35 cellular contexts compared by ENCODE assay signal in genomic region chr20:58466309-58466708, GRCh38. TPM values are rescaled to one million over a fixed set of nuclear protein-coding genes. Genes with fewer than 3 reads are reported as not detected.
"Had no signal": no experiment of that assay in that cellular context is flagged by ENCODE, and none has a peak within 500 bp of the region (broad histone marks: within the 10 kb centered on the region; RNA-seq: fewer than 3 reads in every experiment).

No MANE protein-coding gene starts in this region.

- H3K4me3 Mint-ChIP-seq: activated CD4-positive, alpha-beta memory T cell treated with anti-CD3 and anti-CD28 coated beads for 36 hours; activated CD4-positive, alpha-beta T cell treated with anti-CD3 and anti-CD28 coated beads for 36 hours; activated CD4-positive, alpha-beta T cell treated with anti-CD3 and anti-CD28 coated beads, Interleukin-2, amount 10 ng/mL, durations not matched to agents 24 days and 14 days; activated CD8-positive, alpha-beta memory T cell treated with anti-CD3 and anti-CD28 coated beads, Interleukin-2, amount 10 ng/mL, durations not matched to agents 7 days and 5 days; activated CD8-positive, alpha-beta T cell treated with anti-CD3 and anti-CD28 coated beads, Interleukin-2, amount 10 ng/mL, durations not matched to agents 7 days and 5 days; activated naive CD4-positive, alpha-beta T cell treated with anti-CD3 and anti-CD28 coated beads for 36 hours; activated naive CD4-positive, alpha-beta T cell treated with anti-CD3 and anti-CD28 coated beads, Interleukin-2, amount 50 U/mL, for 24 hours; activated naive CD8-positive, alpha-beta T cell treated with anti-CD3 and anti-CD28 coated beads for 36 hours; activated naive CD8-positive, alpha-beta T cell treated with anti-CD3 and anti-CD28 coated beads, Interleukin-2, amount 50 U/mL, for 24 hours; activated T-helper 1 cell treated with anti-CD3 and anti-CD28 coated beads, Interleukin-12 subunit alpha, Interleukin-12 subunit beta, Interleukin-2, Interleukin-4 antibody, amounts not matched to agents 30 ng/mL and 10 ng/mL and 1 ng/mL, durations not matched to agents 14 hours and 24 hours and 36 hours; brain had no signal

- H3K4me3 ChIP-seq: adrenal gland, ascending aorta, breast epithelium, cardiac muscle cell, colonic mucosa, esophagus muscularis mucosa, gastrocnemius medialis, heart right ventricle had no signal

- H3K4me1 Mint-ChIP-seq: activated CD4-positive, alpha-beta T cell treated with anti-CD3 and anti-CD28 coated beads for 36 hours; activated CD4-positive, alpha-beta T cell treated with anti-CD3 and anti-CD28 coated beads, Interleukin-2, amount 10 ng/mL, durations not matched to agents 24 days and 14 days; activated CD8-positive, alpha-beta memory T cell treated with anti-CD3 and anti-CD28 coated beads, Interleukin-2, amount 10 ng/mL, durations not matched to agents 7 days and 5 days; activated naive CD4-positive, alpha-beta T cell treated with anti-CD3 and anti-CD28 coated beads, Interleukin-2, amount 50 U/mL, for 24 hours; activated naive CD8-positive, alpha-beta T cell treated with anti-CD3 and anti-CD28 coated beads for 36 hours; activated naive CD8-positive, alpha-beta T cell treated with anti-CD3 and anti-CD28 coated beads, Interleukin-2, amount 50 U/mL, for 24 hours had no signal

- DNase-seq: activated CD4-positive, alpha-beta memory T cell treated with anti-CD3 and anti-CD28 coated beads for 36 hours; activated CD4-positive, alpha-beta T cell treated with anti-CD3 and anti-CD28 coated beads for 36 hours; activated CD4-positive, alpha-beta T cell treated with anti-CD3 and anti-CD28 coated beads, Interleukin-2, amount 10 ng/mL, durations not matched to agents 24 days and 14 days; activated CD4-positive, CD25-positive, alpha-beta regulatory T cell; activated CD4-positive, CD25-positive, alpha-beta regulatory T cell treated with anti-CD3 and anti-CD28 coated beads, Interleukin-2, amount 50 U/mL, for 72 hours; activated CD8-positive, alpha-beta memory T cell treated with anti-CD3 and anti-CD28 coated beads, Interleukin-2, amount 10 ng/mL, durations not matched to agents 7 days and 5 days; activated CD8-positive, alpha-beta memory T cell treated with anti-CD3 and anti-CD28 coated beads, Interleukin-2, amount 50 U/mL, for 4 hours; activated CD8-positive, alpha-beta T cell treated with anti-CD3 and anti-CD28 coated beads, Interleukin-2, amount 10 ng/mL, durations not matched to agents 7 days and 5 days; activated effector memory CD4-positive, alpha-beta T cell treated with anti-CD3 and anti-CD28 coated beads, Interleukin-2, amount 50 U/mL, for 16 hours; activated naive CD4-positive, alpha-beta T cell treated with anti-CD3 and anti-CD28 coated beads for 36 hours; activated naive CD8-positive, alpha-beta T cell treated with anti-CD3 and anti-CD28 coated beads for 36 hours; activated naive CD8-positive, alpha-beta T cell treated with anti-CD3 and anti-CD28 coated beads, Interleukin-2, amount 50 U/mL, for 24 hours; activated T-cell treated with anti-CD3 and anti-CD28 coated beads, Interleukin-2, amount 50 U/mL, for 1 hour; activated T-cell treated with anti-CD3 and anti-CD28 coated beads, Interleukin-2, amount 50 U/mL, for 48 hours; adrenal gland; central memory CD4-positive, alpha-beta T cell; cerebellar nuclear complex; colonic mucosa; effector memory CD4-positive, alpha-beta T cell; erythroblast; foreskin keratinocyte; gastrocnemius medialis; heart right ventricle; T-helper 2 cell had no signal

- ATAC-seq: activated CD4-positive, alpha-beta T cell treated with anti-CD3 and anti-CD28 coated beads for 36 hours; activated CD8-positive, alpha-beta memory T cell treated with anti-CD3 and anti-CD28 coated beads, Interleukin-2, amount 10 ng/mL, durations not matched to agents 7 days and 5 days; activated CD8-positive, alpha-beta T cell treated with anti-CD3 and anti-CD28 coated beads, Interleukin-2, amount 10 ng/mL, durations not matched to agents 7 days and 5 days; activated naive CD8-positive, alpha-beta T cell treated with anti-CD3 and anti-CD28 coated beads, Interleukin-2, amount 50 U/mL, for 24 hours; gastrocnemius medialis; heart right ventricle had no signal

- H3K27me3 Mint-ChIP-seq: activated CD4-positive, alpha-beta memory T cell treated with anti-CD3 and anti-CD28 coated beads for 36 hours; activated CD4-positive, alpha-beta T cell treated with anti-CD3 and anti-CD28 coated beads, Interleukin-2, amount 10 ng/mL, durations not matched to agents 24 days and 14 days; activated naive CD4-positive, alpha-beta T cell treated with anti-CD3 and anti-CD28 coated beads, Interleukin-2, amount 50 U/mL, for 24 hours; activated naive CD8-positive, alpha-beta T cell treated with anti-CD3 and anti-CD28 coated beads for 36 hours; brain had no signal

- H3K4me1 ChIP-seq: adrenal gland, ascending aorta, breast epithelium, colonic mucosa, gastrocnemius medialis had no signal

- H3K27ac ChIP-seq: adrenal gland, ascending aorta, breast epithelium, cardiac muscle cell, colonic mucosa, esophagus muscularis mucosa, foreskin keratinocyte, gastrocnemius medialis, heart right ventricle had no signal

- H3K27ac Mint-ChIP-seq: activated CD4-positive, alpha-beta memory T cell treated with anti-CD3 and anti-CD28 coated beads for 36 hours; activated CD4-positive, alpha-beta T cell treated with anti-CD3 and anti-CD28 coated beads for 36 hours; activated CD4-positive, alpha-beta T cell treated with anti-CD3 and anti-CD28 coated beads, Interleukin-2, amount 10 ng/mL, durations not matched to agents 24 days and 14 days; activated CD8-positive, alpha-beta memory T cell treated with anti-CD3 and anti-CD28 coated beads, Interleukin-2, amount 10 ng/mL, durations not matched to agents 7 days and 5 days; activated CD8-positive, alpha-beta T cell treated with anti-CD3 and anti-CD28 coated beads, Interleukin-2, amount 10 ng/mL, durations not matched to agents 7 days and 5 days; activated naive CD4-positive, alpha-beta T cell treated with anti-CD3 and anti-CD28 coated beads for 36 hours; activated naive CD4-positive, alpha-beta T cell treated with anti-CD3 and anti-CD28 coated beads, Interleukin-2, amount 50 U/mL, for 24 hours; activated naive CD8-positive, alpha-beta T cell treated with anti-CD3 and anti-CD28 coated beads for 36 hours; activated naive CD8-positive, alpha-beta T cell treated with anti-CD3 and anti-CD28 coated beads, Interleukin-2, amount 50 U/mL, for 24 hours; activated T-helper 1 cell treated with anti-CD3 and anti-CD28 coated beads, Interleukin-12 subunit alpha, Interleukin-12 subunit beta, Interleukin-2, Interleukin-4 antibody, amounts not matched to agents 30 ng/mL and 10 ng/mL and 1 ng/mL, durations not matched to agents 14 hours and 24 hours and 36 hours; activated T-helper 2 cell treated with anti-CD3 and anti-CD28 coated beads, Interferon-gamma antibody, Interleukin-2, Interleukin-4, amounts not matched to agents 10 μg/mL and 5 μg/mL and 100 μg/mL, durations not matched to agents 14 hours and 24 hours and 36 hours; brain had no signal

- H3K27me3 ChIP-seq: adrenal gland, ascending aorta, breast epithelium, cardiac muscle cell, colonic mucosa, esophagus muscularis mucosa, foreskin keratinocyte, gastrocnemius medialis had no signal

- H3K9me3 ChIP-seq: adrenal gland, ascending aorta, breast epithelium, colonic mucosa, esophagus muscularis mucosa, gastrocnemius medialis had no signal

- H3K9me3 Mint-ChIP-seq: activated CD4-positive, alpha-beta memory T cell treated with anti-CD3 and anti-CD28 coated beads for 36 hours; activated CD4-positive, alpha-beta T cell treated with anti-CD3 and anti-CD28 coated beads, Interleukin-2, amount 10 ng/mL, durations not matched to agents 24 days and 14 days; activated naive CD4-positive, alpha-beta T cell treated with anti-CD3 and anti-CD28 coated beads for 36 hours; activated naive CD4-positive, alpha-beta T cell treated with anti-CD3 and anti-CD28 coated beads, Interleukin-2, amount 50 U/mL, for 24 hours; activated naive CD8-positive, alpha-beta T cell treated with anti-CD3 and anti-CD28 coated beads for 36 hours; activated naive CD8-positive, alpha-beta T cell treated with anti-CD3 and anti-CD28 coated beads, Interleukin-2, amount 50 U/mL, for 24 hours; activated T-helper 1 cell treated with anti-CD3 and anti-CD28 coated beads, Interleukin-12 subunit alpha, Interleukin-12 subunit beta, Interleukin-2, Interleukin-4 antibody, amounts not matched to agents 30 ng/mL and 10 ng/mL and 1 ng/mL, durations not matched to agents 14 hours and 24 hours and 36 hours; activated T-helper 2 cell treated with anti-CD3 and anti-CD28 coated beads, Interferon-gamma antibody, Interleukin-2, Interleukin-4, amounts not matched to agents 10 μg/mL and 5 μg/mL and 100 μg/mL, durations not matched to agents 14 hours and 24 hours and 36 hours had no signal

- H3K36me3 ChIP-seq: adrenal gland, breast epithelium, cardiac muscle cell, colonic mucosa, esophagus muscularis mucosa, gastrocnemius medialis, heart right ventricle had no signal

- H3K36me3 Mint-ChIP-seq: activated CD4-positive, alpha-beta memory T cell treated with anti-CD3 and anti-CD28 coated beads for 36 hours; activated CD8-positive, alpha-beta memory T cell treated with anti-CD3 and anti-CD28 coated beads, Interleukin-2, amount 10 ng/mL, durations not matched to agents 7 days and 5 days; activated naive CD4-positive, alpha-beta T cell treated with anti-CD3 and anti-CD28 coated beads, Interleukin-2, amount 50 U/mL, for 24 hours; activated naive CD8-positive, alpha-beta T cell treated with anti-CD3 and anti-CD28 coated beads for 36 hours; brain had no signal

RNA-seq across cellular contexts. Expression of gene APCDD1L, which starts 48.9 kb away (rescaled TPM):
- total RNA-seq: activated CD4-positive, alpha-beta memory T cell treated with anti-CD3 and anti-CD28 coated beads for 36 hours; activated CD4-positive, alpha-beta T cell treated with anti-CD3 and anti-CD28 coated beads for 36 hours; activated CD4-positive, alpha-beta T cell treated with anti-CD3 and anti-CD28 coated beads, Interleukin-2, amount 10 ng/mL, durations not matched to agents 24 days and 14 days; activated CD8-positive, alpha-beta memory T cell treated with anti-CD3 and anti-CD28 coated beads for 36 hours; activated CD8-positive, alpha-beta memory T cell treated with anti-CD3 and anti-CD28 coated beads, Interleukin-2, amount 10 ng/mL, durations not matched to agents 7 days and 5 days; activated CD8-positive, alpha-beta T cell treated with anti-CD3 and anti-CD28 coated beads, Interleukin-2, amount 10 ng/mL, durations not matched to agents 7 days and 5 days; activated naive CD4-positive, alpha-beta T cell treated with anti-CD3 and anti-CD28 coated beads for 36 hours; activated naive CD8-positive, alpha-beta T cell treated with anti-CD3 and anti-CD28 coated beads for 36 hours; activated T-helper 1 cell treated with anti-CD3 and anti-CD28 coated beads, Interleukin-12 subunit alpha, Interleukin-12 subunit beta, Interleukin-2, Interleukin-4 antibody, amounts not matched to agents 30 ng/mL and 10 ng/mL and 1 ng/mL, durations not matched to agents 14 hours and 24 hours and 36 hours; activated T-helper 2 cell treated with anti-CD3 and anti-CD28 coated beads, Interferon-gamma antibody, Interleukin-2, Interleukin-4, amounts not matched to agents 10 μg/mL and 5 μg/mL and 100 μg/mL, durations not matched to agents 14 hours and 24 hours and 36 hours; dermis microvascular lymphatic vessel endothelial cell; T-helper 1 cell treated with Interleukin-12 subunit alpha and Interleukin-12 subunit beta and Interleukin-4 antibody, amounts not matched to agents 30 ng/mL and 1 ng/mL, for 36 hours had no signal
